Comparison of ENCODE assay signal across 20 cellular contexts in the genomic region with DNA sequence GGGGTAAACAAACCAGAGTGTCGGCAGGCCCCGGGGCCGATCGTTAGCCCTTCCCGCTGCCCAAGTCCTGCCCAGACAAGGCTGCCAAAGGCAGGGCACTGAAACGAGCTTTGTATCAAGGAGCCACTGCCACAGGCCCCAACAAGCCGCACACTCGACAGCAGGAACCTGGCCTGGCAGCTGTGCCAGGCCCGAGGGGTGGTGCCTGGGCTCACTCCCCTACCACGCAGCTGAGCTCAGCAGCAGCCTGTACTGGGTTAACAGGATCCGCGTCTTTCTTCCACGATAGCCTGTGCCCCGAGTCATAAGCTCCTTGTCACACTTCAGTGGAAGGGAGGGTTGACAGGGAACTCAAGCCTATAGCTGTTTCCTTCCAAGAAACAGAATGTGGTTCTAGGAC.
DNase-seq lines count a peak whose midpoint lies in the region; ATAC-seq, FAIRE-seq and TF ChIP-seq lines count a peak whose summit lies in the region.
"Had no signal": no experiment of that assay in that cellular context is flagged by ENCODE, and none has a peak within 500 bp of the region (broad histone marks: within the 10 kb centered on the region; RNA-seq: fewer than 3 reads in every experiment).

No MANE protein-coding gene starts in this region.

- no peak overlapping the region for H3K4ac ChIP-seq in IMR-90 (ENCODE audit: low read depth, low read length)
- H3K4ac ChIP-seq in neuronal stem cell (ENCODE audit: low read length): no peak overlapping the region

- no peak overlapping the region for H3K27ac ChIP-seq in IMR-90 (ENCODE audit: insufficient read depth, low read length)
- H3K27ac ChIP-seq in dorsolateral prefrontal cortex: peak overlapping the region in 36 of 59 donors; percentile 1 to 78 (median 53)
- H3K27ac ChIP-seq in neuronal stem cell (replicated peaks; ENCODE audit: low read length): no peak overlapping the region
- H3K27ac ChIP-seq in tibial artery: no peak overlapping the region
- H3K27ac ChIP-seq: psoas muscle, SK-N-MC had no signal

- H2BK15ac ChIP-seq in IMR-90 (ENCODE audit: low read depth, low read length): no peak overlapping the region
- H2BK15ac ChIP-seq in neuronal stem cell (ENCODE audit: low read length): no peak overlapping the region

- H3K14ac ChIP-seq in IMR-90 (replicated peaks; ENCODE audit: low read depth, low read length): no peak overlapping the region
- peak overlapping the region; percentile 56 for H3K14ac ChIP-seq in neuronal stem cell (ENCODE audit: low read length)

- no peak for TF ChIP-seq RAD21 in IMR-90 (IDR thresholded peaks at IDR 0.05; ENCODE audit: low read length)

- ATAC-seq in IMR-90 (ENCODE audit: low read depth) (no peak), GM21367 (IDR thresholded peaks at IDR 0.05; ENCODE audit: unreplicated experiment) (no peak)
- ATAC-seq: psoas muscle had no signal

- FAIRE-seq in H54 (lab: Jason Lieb, UNC): no peak
- FAIRE-seq: endometrium had no signal

- DNase-seq in CD1c-positive myeloid dendritic cell (ENCODE audit: extremely low spot score) (peak; percentile 70), IMR-90 (no peak), dorsolateral prefrontal cortex (no peak), neuronal stem cell (ENCODE audit: low spot score) (no peak), H54 (ENCODE audit: insufficient read length, low spot score) (no peak), medulla oblongata (ENCODE audit: extremely low spot score) (no peak), tibial artery (no peak)
- DNase-seq: activated B cell treated with CpG ODN at 0.5 μM for 24 hours; activated CD4-positive, alpha-beta memory T cell treated with anti-CD3 and anti-CD28 coated beads, Interleukin-2, amount 10 ng/mL, durations not matched to agents 7 days and 5 days; activated naive CD4-positive, alpha-beta T cell treated with Interleukin-2 at 50 U/mL for 16 hours; activated T-cell treated with anti-CD3 and anti-CD28 coated beads, Interleukin-2, amount 50 U/mL, for 24 hours; foreskin fibroblast; kidney glomerular epithelial cell; NCI-H1048; NCI-H82; psoas muscle; stimulated activated CD4-positive, alpha-beta T cell treated with anti-CD3 and anti-CD28 coated beads, Interleukin-2, amount 100 ng/mL, for 48 hours had no signal

- no peaks in the 10 kb centered on the region for H3K9me3 ChIP-seq in IMR-90 (ENCODE audit: control insufficient read depth, insufficient read depth, low read length)
- H3K9me3 ChIP-seq in neuronal stem cell (replicated peaks in 1 of 2; ENCODE audit: control insufficient read depth in 2 of 2, insufficient read depth in 1 of 2, low read depth in 1 of 2, low read length in 2 of 2): peaks cover 0 to 2% of the 10 kb centered on the region in 2 donors
- H3K9me3 ChIP-seq in tibial artery: no peaks in the 10 kb centered on the region
- H3K9me3 ChIP-seq: psoas muscle had no signal

- no peak overlapping the region for H2BK5ac ChIP-seq in IMR-90 (ENCODE audit: low read depth, low read length, poor library complexity, severe bottlenecking)
- no peak overlapping the region for H2BK5ac ChIP-seq in neuronal stem cell (ENCODE audit: low read length)

- no peak overlapping the region for H2BK12ac ChIP-seq in neuronal stem cell (ENCODE audit: low read length)

- POLR2A ChIA-PET in IMR-90 (lab: Charles Lee; ENCODE audit: unreplicated experiment): interaction anchor here (0.5 kb wide), 1 partner anchor 31 kb away, joined by 3 read pairs; no protein-coding TSS in a partner anchor

- H4K20me1 ChIP-seq in IMR-90 (ENCODE audit: insufficient read depth, low read length): peaks cover 10% of the 10 kb centered on the region

- H4K91ac ChIP-seq in IMR-90 (ENCODE audit: insufficient read depth, low read depth, low read length): no peak overlapping the region
- H4K91ac ChIP-seq in neuronal stem cell (ENCODE audit: low read depth, low read length, poor library complexity): no peak overlapping the region

- TF ChIP-seq POLR2A in IMR-90 (IDR thresholded peaks at IDR 0.05; ENCODE audit: low read depth, low read length) (no peak), H54 (IDR thresholded peaks at IDR 0.05; ENCODE audit: low read depth, low read length) (no peak)

- H2BK20ac ChIP-seq in IMR-90 (ENCODE audit: low read depth, low read length): no peak overlapping the region

- no peaks in the 10 kb centered on the region for H3K4me1 ChIP-seq in IMR-90 (ENCODE audit: control insufficient read depth, insufficient read depth, low read length)
- H3K4me1 ChIP-seq in neuronal stem cell (ENCODE audit: control insufficient read depth in 2 of 2, insufficient read depth in 1 of 2, low read depth in 1 of 2, low read length in 2 of 2): peaks cover 0 to 3% of the 10 kb centered on the region in 2 donors
- peaks cover 0 to 64% (median 40%) of the 10 kb centered on the region in 4 donors for H3K4me1 ChIP-seq in tibial artery

- H2BK120ac ChIP-seq in IMR-90 (ENCODE audit: low read depth, low read length): no peak overlapping the region
- H2BK120ac ChIP-seq in neuronal stem cell (ENCODE audit: low read depth, low read length): no peak overlapping the region

- no peak overlapping the region for H4K5ac ChIP-seq in IMR-90 (ENCODE audit: low read depth, low read length)

- no TSS peak for BruUV-seq in IMR-90 (replicated peaks; lab: Mats Ljungman, UMichigan)

- H3K4me3 ChIP-seq in IMR-90 (ENCODE audit: insufficient read depth, low read depth, low read length) (no peak overlapping the region), dorsolateral prefrontal cortex (no peak overlapping the region), neuronal stem cell (ENCODE audit: low read length in 2 of 2) (no peak overlapping the region), tibial artery (no peak overlapping the region)
- H3K4me3 ChIP-seq: psoas muscle, SK-N-MC had no signal

- peak overlapping the region; percentile 48 for H2AK9ac ChIP-seq in IMR-90 (replicated peaks; ENCODE audit: low read depth, low read length, poor library complexity)

- H4K8ac ChIP-seq in IMR-90 (ENCODE audit: low read depth in 2 of 2, low read length in 2 of 2) (no peak overlapping the region), neuronal stem cell (ENCODE audit: low read depth, low read length) (no peak overlapping the region)

- intact Hi-C loops in IMR-90 (cut with micrococcal nuclease): no loop called here
- intact Hi-C loops in dorsolateral prefrontal cortex (cut with DNase I): no loop called here
- intact Hi-C loops in tibial artery (cut with DNase I; ENCODE audit: low total_unique reads): no loop called here

- H3K4me2 ChIP-seq in IMR-90 (ENCODE audit: low read depth, low read length) (no peak overlapping the region), neuronal stem cell (ENCODE audit: insufficient read depth, low read length, poor library complexity, severe bottlenecking) (no peak overlapping the region)

- H3K36me3 ChIP-seq in IMR-90 (ENCODE audit: control insufficient read depth, insufficient read depth, low read length) (peaks cover 57% of the 10 kb centered on the region), neuronal stem cell (replicated peaks in 1 of 2; ENCODE audit: control insufficient read depth in 2 of 2, insufficient read depth in 2 of 2, low read length in 2 of 2) (peaks cover 9 to 56% of the 10 kb centered on the region in 2 donors), tibial artery (peaks cover 38 to 67% (median 49%) of the 10 kb centered on the region in 3 donors)

- TF ChIP-seq CTCF in IMR-90 (conservative IDR thresholded peaks at IDR 0.05; ENCODE audit: low read depth, low read length) (no peak), dorsolateral prefrontal cortex (IDR thresholded peaks at IDR 0.05 in 54 of 56, conservative IDR thresholded peaks at IDR 0.05 in 2 of 56; ENCODE audit: low read depth in 1 of 56, partially characterized antibody in 56 of 56) (no peak), tibial artery (IDR thresholded peaks at IDR 0.05) (no peak)

- no peak overlapping the region for H3K18ac ChIP-seq in IMR-90 (ENCODE audit: low read depth, low read length)
- H3K18ac ChIP-seq in neuronal stem cell (ENCODE audit: low read length): no peak overlapping the region

- 97% methylated on average over 6 of the region's 14 CpGs; no CpG with 5 or more reads in 1 of the 2 experiments for WGBS in IMR-90 (ENCODE audit: extremely low coverage in 2 of 2, insufficient read length in 1 of 2), 2 experiments
- no CpG with 5 or more reads among the region's 14 CpGs for WGBS in neuronal stem cell (ENCODE audit: extremely low coverage in 2 of 2, insufficient read length in 2 of 2, insufficient replicate concordance in 1 of 2), 2 donors

- H3K79me1 ChIP-seq in IMR-90 (ENCODE audit: low read depth in 1 of 2, low read length in 2 of 2) (peaks cover 14 to 49% of the 10 kb centered on the region in 2 experiments), neuronal stem cell (ENCODE audit: low read depth, low read length) (peaks cover 7% of the 10 kb centered on the region)

- no peaks in the 10 kb centered on the region for H3K27me3 ChIP-seq in IMR-90 (ENCODE audit: control insufficient read depth, insufficient read depth, low read length)
- peaks cover 0 to 4% (median 0%) of the 10 kb centered on the region in 45 donors for H3K27me3 ChIP-seq in dorsolateral prefrontal cortex
- no peaks in the 10 kb centered on the region for H3K27me3 ChIP-seq in neuronal stem cell (ENCODE audit: control insufficient read depth in 3 of 3, insufficient read depth in 3 of 3, low read depth in 1 of 3, low read length in 3 of 3)
- no peaks in the 10 kb centered on the region for H3K27me3 ChIP-seq in tibial artery

- CTCF ChIA-PET in IMR-90 (lab: Yijun Ruan, JAX): no interaction called here

- no peak overlapping the region for H3K9ac ChIP-seq in IMR-90 (ENCODE audit: low read depth, low read length)
- no peak overlapping the region for H3K9ac ChIP-seq in neuronal stem cell (ENCODE audit: low read depth, low read length, poor library complexity)

- H3K56ac ChIP-seq in IMR-90 (ENCODE audit: extremely low read depth, insufficient read depth, low read length): no peak overlapping the region

- no peaks in the 10 kb centered on the region for H3K9me1 ChIP-seq in IMR-90 (ENCODE audit: insufficient read depth, low read length)

- no peak overlapping the region for H3K23ac ChIP-seq in IMR-90 (ENCODE audit: low read depth, low read length)
- H3K23ac ChIP-seq in neuronal stem cell (ENCODE audit: low read depth, low read length, poor library complexity): no peak overlapping the region

- H2AK5ac ChIP-seq in IMR-90 (ENCODE audit: low read depth, low read length) (no peak overlapping the region), neuronal stem cell (ENCODE audit: low read depth, low read length) (no peak overlapping the region)

- no peak overlapping the region for H2AFZ ChIP-seq in IMR-90 (replicated peaks; ENCODE audit: low read length, poor library complexity)
- no peak overlapping the region for H2AFZ ChIP-seq in neuronal stem cell (ENCODE audit: low read length)

- dilution Hi-C loops in IMR-90 (cut with HindIII; ENCODE audit: low sequenced_read_pairs, unreplicated experiment): no loop called here

- in situ Hi-C loops in IMR-90 (cut with MboI; ENCODE audit: low sequenced_read_pairs): no loop called here

TF ChIP-seq in IMR-90, 13 proteins besides CTCF, POLR2A, EP300 and RAD21 (continues in another document):
- TF ChIP-seq RFX5 (IDR thresholded peaks at IDR 0.05; ENCODE audit: low read depth, low read length) (no peak), RCOR1 (IDR thresholded peaks at IDR 0.05; ENCODE audit: insufficient replicate concordance, low read length) (no peak), CHD1 (IDR thresholded peaks at IDR 0.05; ENCODE audit: low read depth, low read length) (no peak), FOS (IDR thresholded peaks at IDR 0.05; ENCODE audit: low read depth, low read length) (no peak), BHLHE40 (IDR thresholded peaks at IDR 0.05; ENCODE audit: low read depth, low read length) (no peak)

Comparison
In these comparisons a context has a peak if more than half of its experiments do, and no peak if none do; other contexts are left out.
1. H3K27ac ChIP-seq: peak in dorsolateral prefrontal cortex (36 of 59); none in IMR-90 (single experiment), neuronal stem cell (single experiment) and tibial artery (0 of 2).